1 cellular context compared by ENCODE assay signal in genomic region chr7:150983893-150984368, GRCh38.
TF ChIP-seq lines count a peak whose summit lies in the region.

No MANE protein-coding gene starts in this region.

TF ChIP-seq in HepG2, 621 proteins besides CTCF, POLR2A, EP300 and RAD21 (continued from another document and continues in another):
- TF ChIP-seq MAFF (IDR thresholded peaks at IDR 0.05; ENCODE audit: low read depth, low read length) (peak; percentile 59), HMGXB3 (CRISPR knock-in tag; IDR thresholded peaks at IDR 0.05; ENCODE audit: borderline replicate concordance) (peak; percentile 70; the same call in 1 of the 2 replicates), ZNF709 (CRISPR knock-in tag; IDR thresholded peaks at IDR 0.05) (no peak), MATR3 (CRISPR knock-in tag; IDR thresholded peaks at IDR 0.05) (no peak), STAT6 (CRISPR knock-in tag; IDR thresholded peaks at IDR 0.05; ENCODE audit: borderline replicate concordance) (no peak), ZNF615 (CRISPR knock-in tag; IDR thresholded peaks at IDR 0.05; ENCODE audit: borderline replicate concordance) (no peak), ZNF879 (CRISPR knock-in tag; IDR thresholded peaks at IDR 0.05) (no peak), ZBTB21 (CRISPR knock-in tag; IDR thresholded peaks at IDR 0.05) (peak; percentile 36; the same call in 1 of the 2 replicates), RFX5 (IDR thresholded peaks at IDR 0.05; ENCODE audit: low read depth, low read length) (no peak), TBP (CRISPR knock-in tag; IDR thresholded peaks at IDR 0.05) (no peak), CCDC6 (CRISPR knock-in tag; IDR thresholded peaks at IDR 0.05) (no peak), ELF3 (CRISPR knock-in tag; IDR thresholded peaks at IDR 0.05) (peak; percentile 47; the same call in 1 of the 2 replicates), KLF6 (CRISPR knock-in tag; IDR thresholded peaks at IDR 0.05) (peak; percentile 85), SMAD1 (CRISPR knock-in tag; IDR thresholded peaks at IDR 0.05; ENCODE audit: borderline replicate concordance, low read depth) (no peak), ZBTB40 (IDR thresholded peaks at IDR 0.05) (no peak), ZBTB40 (CRISPR knock-in tag; IDR thresholded peaks at IDR 0.05) (no peak), ZNF253 (CRISPR knock-in tag; IDR thresholded peaks at IDR 0.05; ENCODE audit: borderline replicate concordance) (no peak), ZNF780A (CRISPR knock-in tag; IDR thresholded peaks at IDR 0.05) (no peak), FOXK1 (CRISPR knock-in tag; IDR thresholded peaks at IDR 0.05; ENCODE audit: borderline replicate concordance, low read depth) (peak; percentile 28; the same call in 1 of the 2 replicates), ZNF740 (CRISPR knock-in tag; IDR thresholded peaks at IDR 0.05) (no peak), ZNF678 (CRISPR knock-in tag; IDR thresholded peaks at IDR 0.05) (no peak), ZNF383 (CRISPR knock-in tag; IDR thresholded peaks at IDR 0.05; ENCODE audit: borderline replicate concordance) (no peak), GPBP1L1 (CRISPR knock-in tag; IDR thresholded peaks at IDR 0.05) (no peak), ZNF563 (CRISPR knock-in tag; IDR thresholded peaks at IDR 0.05) (no peak), IRF2 (CRISPR knock-in tag; IDR thresholded peaks at IDR 0.05) (peak; percentile 29; the same call in 1 of the 2 replicates), SATB2 (CRISPR knock-in tag; IDR thresholded peaks at IDR 0.05) (peak; percentile 91), ZSCAN22 (CRISPR knock-in tag; IDR thresholded peaks at IDR 0.05) (no peak), CHCHD3 (CRISPR knock-in tag; IDR thresholded peaks at IDR 0.05) (no peak), HDAC2 (CRISPR knock-in tag; IDR thresholded peaks at IDR 0.05) (0 out of 2 replicates have a peak, but pooled peaks have one; percentile 27), BORCS8-MEF2B (CRISPR knock-in tag; IDR thresholded peaks at IDR 0.05) (peak; percentile 25; the same call in 1 of the 2 replicates), NKX3-1 (CRISPR knock-in tag; IDR thresholded peaks at IDR 0.05) (peak; percentile 81; the same call in 1 of the 2 replicates), ZNF557 (CRISPR knock-in tag; IDR thresholded peaks at IDR 0.05) (peak; percentile 62; the same call in 1 of the 2 replicates), LBX2 (CRISPR knock-in tag; IDR thresholded peaks at IDR 0.05; ENCODE audit: borderline replicate concordance) (no peak), NBN (conservative IDR thresholded peaks at IDR 0.05) (no peak), ZFP1 (CRISPR knock-in tag; IDR thresholded peaks at IDR 0.05) (no peak), BATF2 (CRISPR knock-in tag; IDR thresholded peaks at IDR 0.05) (no peak), REST (IDR thresholded peaks at IDR 0.05; ENCODE audit: borderline replicate concordance in 1 of 2, low read depth in 1 of 2, low read length in 2 of 2) (peak; percentile 84 to 98), KDM3A (CRISPR knock-in tag; IDR thresholded peaks at IDR 0.05; ENCODE audit: low read depth) (no peak), RXRA (CRISPR knock-in tag; IDR thresholded peaks at IDR 0.05) (no peak), SIX4 (CRISPR knock-in tag; IDR thresholded peaks at IDR 0.05) (0 out of 2 replicates have a peak, but pooled peaks have one; percentile 25), RARA (CRISPR knock-in tag; IDR thresholded peaks at IDR 0.05) (peak; percentile 44), ZNF335 (CRISPR knock-in tag; IDR thresholded peaks at IDR 0.05) (no peak)
